In genomic region chr19:10888421-10888866, GRCh38 we compare ENCODE assay signal across 14 cellular contexts. TPM values are rescaled to one million over a fixed set of nuclear protein-coding genes. Genes with fewer than 3 reads are reported as not detected.
A peak's percentile ranks its signal among the peaks of the same experiment; 100 is the strongest.
DNase-seq lines count a peak whose midpoint lies in the region; ATAC-seq, FAIRE-seq and TF ChIP-seq lines count a peak whose summit lies in the region.
"Had no signal": no experiment of that assay in that cellular context is flagged by ENCODE, and none has a peak within 500 bp of the region (broad histone marks: within the 10 kb centered on the region; RNA-seq: fewer than 3 reads in every experiment).

No MANE protein-coding gene starts in this region.

- H3K4me2 ChIP-seq in GM12878 (ENCODE audit: control insufficient read depth, insufficient read depth) = peak overlapping the region; percentile 54
- no peak overlapping the region for H3K4me2 ChIP-seq in osteoblast (ENCODE audit: insufficient read depth, low read length)

- no peak for TF ChIP-seq RAD21 in GM12878 (IDR thresholded peaks at IDR 0.05; ENCODE audit: insufficient read depth, low read depth, low read length)

- peaks cover under 1 to 9% of the 10 kb centered on the region in 2 experiments; a peak in 3 of 4 replicates for H3K36me3 ChIP-seq in GM12878 (ENCODE audit: control insufficient read depth in 2 of 2, insufficient read depth in 2 of 2, low read length in 1 of 2)
- no peaks in the 10 kb centered on the region for H3K36me3 ChIP-seq in osteoblast (ENCODE audit: insufficient read depth, low read length)
- H3K36me3 ChIP-seq: colonic mucosa had no signal

- FAIRE-seq in GM12878 (lab: Jason Lieb, UNC) = no peak
- FAIRE-seq: HTR-8/SVneo had no signal

- no peak for TF ChIP-seq CTCF in GM12878 (IDR thresholded peaks at IDR 0.05 in 2 of 3, conservative IDR thresholded peaks at IDR 0.05 in 1 of 3; ENCODE audit: control insufficient read depth in 2 of 3, extremely low read depth in 1 of 3, insufficient read depth in 1 of 3, low read depth in 3 of 3, low read length in 3 of 3)
- TF ChIP-seq CTCF in osteoblast (IDR thresholded peaks at IDR 0.05; ENCODE audit: extremely low read depth, low read depth, low read length) = no peak

- no peak for TF ChIP-seq EP300 in GM12878 (IDR thresholded peaks at IDR 0.05; ENCODE audit: borderline replicate concordance in 1 of 2, control insufficient read depth in 1 of 2, low read depth in 2 of 2, low read length in 2 of 2)

- H3K4me3 ChIP-seq in GM12878 (no peak overlapping the region), osteoblast (ENCODE audit: insufficient read depth, low read length) (no peak overlapping the region)
- H3K4me3 ChIP-seq: colonic mucosa had no signal

- no peaks in the 10 kb centered on the region for H3K9me3 ChIP-seq in GM12878 (replicated peaks; ENCODE audit: control insufficient read depth, insufficient read depth, low read length)
- no peaks in the 10 kb centered on the region for H3K9me3 ChIP-seq in osteoblast (ENCODE audit: low read depth, low read length)
- H3K9me3 ChIP-seq: colonic mucosa had no signal

- no peak for TF ChIP-seq POLR2A in GM12878 (IDR thresholded peaks at IDR 0.05; ENCODE audit: low read depth, low read length)

- H3K79me2 ChIP-seq in GM12878 (ENCODE audit: control insufficient read depth, insufficient read depth, low read length) (peaks cover 49% of the 10 kb centered on the region), osteoblast (ENCODE audit: insufficient read depth, low read length) (peaks cover 71% of the 10 kb centered on the region)

- POLR2A ChIA-PET in GM12878 (lab: Charles Lee) = interaction anchor here (0.5 to 2.1 kb wide), 10 partner anchors 9 to 564 kb away, joined by 3 to 11 read pairs (median 6); partner anchors contain the start of gene SMARCA4

- SMC1A ChIA-PET in GM12878 (lab: Charles Lee; ENCODE audit: uncharacterized antibody, unreplicated experiment) = interaction anchor here (0.6 to 4.2 kb wide), 9 partner anchors 9 to 169 kb away, joined by 3 to 28 read pairs (median 4); no protein-coding TSS in a partner anchor

- H2AFZ ChIP-seq in GM12878 (ENCODE audit: control insufficient read depth, low read depth, low read length) (no peak overlapping the region), osteoblast (ENCODE audit: low read length) (no peak overlapping the region)

- CTCF ChIA-PET in GM12878 (lab: Yijun Ruan, JAX) = interaction anchor here (0.7 to 3.0 kb wide), 10 partner anchors 10 to 247 kb away, joined by 3 to 21 read pairs (median 5); no protein-coding TSS in a partner anchor

- in situ Hi-C loops in GM12878 (cut with MboI) = no loop called here

- intact Hi-C loops in GM12878 (cut with micrococcal nuclease; ENCODE audit: unreplicated experiment) = no loop called here

- DNase-seq in ELF-1 (ENCODE audit: low read depth, low spot score) (peak; percentile 88), NCI-H146 treated with DMSO at 0.1 percent for 48 hours (lab: John Stamatoyannopoulos, UW; ENCODE audit: unreplicated experiment) (peak; percentile 38), GM12878 (ENCODE audit: low read depth, low spot score) (no peak), osteoblast (ENCODE audit: insufficient read length, low spot score, missing footprints) (peak; percentile 29), SIG-M5 (lab: John Stamatoyannopoulos, UW) (no peak)
- DNase-seq in stimulated activated CD4-positive, alpha-beta T cell treated with anti-CD3 and anti-CD28 coated beads, Interleukin-4, amount 100 ng/mL, for 24 hours = no peak
- DNase-seq in NK-92 treated with Interleukin-12 subunit alpha and Interleukin-12 subunit beta, amount 100 ng/mL, for 24 hours (lab: John Stamatoyannopoulos, UW) = no peak
- DNase-seq: AML-193; colonic mucosa; GF-D8; naive thymus-derived CD8-positive, alpha-beta T cell; NCI-H1694 treated with DMSO at 0.1 percent for 48 hours had no signal

- peaks cover 6% of the 10 kb centered on the region; the same call in 1 of the 2 replicates for H4K20me1 ChIP-seq in GM12878 (ENCODE audit: control insufficient read depth, insufficient read depth)
- H4K20me1 ChIP-seq in osteoblast (ENCODE audit: insufficient read depth, low read length) = peaks cover 54% of the 10 kb centered on the region

- RAD21 ChIA-PET in GM12878 (lab: Charles Lee; ENCODE audit: unreplicated experiment) = interaction anchor here (0.6 to 2.9 kb wide), 12 partner anchors 11 to 389 kb away, joined by 3 to 42 read pairs (median 4); partner anchors contain the start of genes CARM1, DNM2 and LDLR

- ATAC-seq in GM12878 (peak; percentile 79), HG02588 (IDR thresholded peaks at IDR 0.05; ENCODE audit: unreplicated experiment) (no peak)
- ATAC-seq: naive thymus-derived CD8-positive, alpha-beta T cell had no signal

- H3K27ac ChIP-seq in GM12878 (ENCODE audit: control insufficient read depth, insufficient read depth) (peak overlapping the region; percentile 53), osteoblast (ENCODE audit: low read depth, low read length) (no peak overlapping the region)
- H3K27ac ChIP-seq: colonic mucosa had no signal

- no peaks in the 10 kb centered on the region for H3K27me3 ChIP-seq in GM12878 (replicated peaks in 1 of 2; ENCODE audit: control insufficient read depth in 2 of 2, insufficient read depth in 2 of 2, low read length in 1 of 2)
- H3K27me3 ChIP-seq in osteoblast (ENCODE audit: insufficient read depth, low read length) = no peaks in the 10 kb centered on the region
- H3K27me3 ChIP-seq: colonic mucosa had no signal

- no TSS peak for BruUV-seq in GM12878 (replicated peaks; lab: Mats Ljungman, UMichigan)

- H3K9ac ChIP-seq in GM12878 (ENCODE audit: control insufficient read depth, insufficient read depth, low read length) = peak overlapping the region; percentile 38; the same call in 1 of the 2 replicates

- WGBS in GM12878 (ENCODE audit: insufficient coverage, insufficient replicate concordance, low lambda C conversion rate, missing lambda C conversion rate) = 9% methylated on average over 13 of the region's 13 CpGs

- H3K4me1 ChIP-seq in GM12878 (ENCODE audit: control insufficient read depth, insufficient read depth, low read length) (peaks cover 20% of the 10 kb centered on the region), osteoblast (ENCODE audit: insufficient read depth, low read length) (no peaks in the 10 kb centered on the region)

RNA-seq across cellular contexts. Expression of gene CARM1, which starts 17.1 kb away (rescaled TPM):
- 38.1 and 42.1 TPM in 2 replicates for total RNA-seq in GM12878 (2013; cell fraction: nucleolus; rRNA removed)
- total RNA-seq in GM12878 (2014; rRNA removed) (44.0 and 56.8 TPM in 2 replicates), GM12878 (2014; rRNA removed; fragmentation: Illumina TruSeq; extraction: Trizol) (26.8 and 30.9 TPM in 2 replicates), GM12878 (2021) (115 and 116 TPM in 2 replicates), osteoblast (33.7 and 41.0 TPM in 2 replicates)
- polyA plus RNA-seq in GM12878 (2011; ENCODE audit: low read depth) = 22.4 TPM
- polyA plus RNA-seq in GM12878 (2011; rRNA removed) (17.7 and 48.6 TPM in 2 replicates), GM12878 (2014; fragmentation: Illumina TruSeq; extraction: Trizol) (33.0 and 63.5 TPM in 2 replicates), GM12878 (2014; fragmentation: Nextera tagmentation; extraction: Ambion mirVana) (under 1 TPM; 0.45 to 0.49 TPM), GM12878 (2014; rRNA removed) (95.6 and 113 TPM in 2 replicates), GM12878 (2016; fragmentation: Nextera tagmentation; extraction: Ambion mirVana) (10 to 100 TPM; 10.1 to 12.0 TPM)
- 50.4 and 74.2 TPM in 2 replicates for polyA plus RNA-seq in GM12878 (2011; cell fraction: cytosol; rRNA removed)
- polyA plus RNA-seq in GM12878 (2011; cell fraction: nucleus; rRNA removed) = 121 and 141 TPM in 2 replicates
- 55.3 and 65.7 TPM in 2 replicates for polyA plus RNA-seq in GM12878 (2012)
- polyA minus RNA-seq in GM12878 (2011; rRNA and poly(A)+ RNA removed) = 35.9 and 56.0 TPM in 2 replicates
- 29.0 and 34.2 TPM in 2 replicates for polyA minus RNA-seq in GM12878 (2011; cell fraction: cytosol; rRNA and poly(A)+ RNA removed)
- 15.0 and 29.0 TPM in 2 replicates for polyA minus RNA-seq in GM12878 (2011; cell fraction: nucleus; rRNA and poly(A)+ RNA removed)

RNA-seq across cellular contexts. Expression of gene YIPF2, which starts 40.0 kb away (rescaled TPM):
- 26.2 and 26.3 TPM in 2 replicates for total RNA-seq in GM12878 (2013; cell fraction: nucleolus; rRNA removed)
- total RNA-seq in GM12878 (2014; rRNA removed) (33.4 and 36.4 TPM in 2 replicates), GM12878 (2014; rRNA removed; fragmentation: Illumina TruSeq; extraction: Trizol) (10.6 and 14.9 TPM in 2 replicates), GM12878 (2021) (26.5 and 28.4 TPM in 2 replicates), osteoblast (114 and 126 TPM in 2 replicates)
- polyA plus RNA-seq in GM12878 (2011; ENCODE audit: low read depth) = 23.9 TPM
- polyA plus RNA-seq in GM12878 (2011; rRNA removed) (10.0 and 17.2 TPM in 2 replicates), GM12878 (2014; fragmentation: Illumina TruSeq; extraction: Trizol) (1.8 and 8.1 TPM in 2 replicates), GM12878 (2014; fragmentation: Nextera tagmentation; extraction: Ambion mirVana) (1 to 10 TPM in 1 of 2 experiments, under 1 TPM in 1; 0.92 to 3.9 TPM), GM12878 (2014; rRNA removed) (31.7 and 38.9 TPM in 2 replicates), GM12878 (2016; fragmentation: Nextera tagmentation; extraction: Ambion mirVana) (10 to 100 TPM; 18.1 to 19.6 TPM)
- polyA plus RNA-seq in GM12878 (2011; cell fraction: cytosol; rRNA removed) = 34.7 and 43.9 TPM in 2 replicates
- 45.4 and 49.0 TPM in 2 replicates for polyA plus RNA-seq in GM12878 (2011; cell fraction: nucleus; rRNA removed)
- 45.0 and 45.2 TPM in 2 replicates for polyA plus RNA-seq in GM12878 (2012)
- polyA minus RNA-seq in GM12878 (2011; rRNA and poly(A)+ RNA removed) = 13.9 and 31.1 TPM in 2 replicates
- polyA minus RNA-seq in GM12878 (2011; cell fraction: cytosol; rRNA and poly(A)+ RNA removed) = 17.4 and 18.8 TPM in 2 replicates
- polyA minus RNA-seq in GM12878 (2011; cell fraction: nucleus; rRNA and poly(A)+ RNA removed) = 9.4 and 9.9 TPM in 2 replicates

RNA-seq across cellular contexts. Expression of gene TIMM29, which starts 40.2 kb away (rescaled TPM):
- 18.1 and 19.1 TPM in 2 replicates for total RNA-seq in GM12878 (2013; cell fraction: nucleolus; rRNA removed)
- total RNA-seq in GM12878 (2014; rRNA removed) = 25.1 and 25.8 TPM in 2 replicates
- 11.0 TPM in 2 replicates for total RNA-seq in GM12878 (2014; rRNA removed; fragmentation: Illumina TruSeq; extraction: Trizol)
- total RNA-seq in GM12878 (2021) = 20.9 and 22.7 TPM in 2 replicates
- polyA plus RNA-seq in GM12878 (2011; ENCODE audit: low read depth) = 11.1 TPM
- polyA plus RNA-seq in GM12878 (2011; rRNA removed) = 9.6 and 10.2 TPM in 2 replicates
- polyA plus RNA-seq in GM12878 (2011; cell fraction: cytosol; rRNA removed) = 10.5 and 14.1 TPM in 2 replicates
- 8.1 and 11.6 TPM in 2 replicates for polyA plus RNA-seq in GM12878 (2011; cell fraction: nucleus; rRNA removed)
- polyA plus RNA-seq in GM12878 (2012) = 15.7 and 16.8 TPM in 2 replicates
- 6.2 and 8.2 TPM in 2 replicates for polyA plus RNA-seq in GM12878 (2014; fragmentation: Illumina TruSeq; extraction: Trizol)
- polyA plus RNA-seq in GM12878 (2014; fragmentation: Nextera tagmentation; extraction: Ambion mirVana) = 1 to 10 TPM; 2.4 to 6.5 TPM
- polyA plus RNA-seq in GM12878 (2014; rRNA removed) = 15.9 and 17.6 TPM in 2 replicates
- polyA plus RNA-seq in GM12878 (2016; fragmentation: Nextera tagmentation; extraction: Ambion mirVana) = 10 to 100 TPM; 27.4 to 27.9 TPM
- 4.8 and 6.3 TPM in 2 replicates for polyA minus RNA-seq in GM12878 (2011; rRNA and poly(A)+ RNA removed)
- 4.6 and 7.4 TPM in 2 replicates for polyA minus RNA-seq in GM12878 (2011; cell fraction: cytosol; rRNA and poly(A)+ RNA removed)
- polyA minus RNA-seq in GM12878 (2011; cell fraction: nucleus; rRNA and poly(A)+ RNA removed) = 3.3 and 6.9 TPM in 2 replicates
- 31.8 and 34.8 TPM in 2 replicates for total RNA-seq in osteoblast

RNA-seq across cellular contexts. Expression of gene C19orf38, which starts 40.2 kb away (rescaled TPM):
- 12.2 and 13.1 TPM in 2 replicates for total RNA-seq in GM12878 (2013; cell fraction: nucleolus; rRNA removed)
- total RNA-seq in GM12878 (2014; rRNA removed) (6.5 and 6.9 TPM in 2 replicates), GM12878 (2014; rRNA removed; fragmentation: Illumina TruSeq; extraction: Trizol) (7.5 and 7.6 TPM in 2 replicates), GM12878 (2021) (5.3 and 6.5 TPM in 2 replicates), osteoblast (under 0.01 and 0.29 TPM in 2 replicates)
- polyA plus RNA-seq in GM12878 (2011; ENCODE audit: low read depth) = 3.5 TPM
- polyA plus RNA-seq in GM12878 (2011; rRNA removed) (1.8 and 3.0 TPM in 2 replicates), GM12878 (2014; fragmentation: Illumina TruSeq; extraction: Trizol) (2.4 and 6.0 TPM in 2 replicates), GM12878 (2014; fragmentation: Nextera tagmentation; extraction: Ambion mirVana) (1 to 10 TPM; 2.6 to 4.8 TPM), GM12878 (2014; rRNA removed) (6.3 and 6.7 TPM in 2 replicates), GM12878 (2016; fragmentation: Nextera tagmentation; extraction: Ambion mirVana) (1 to 10 TPM; 4.2 to 4.8 TPM)
- polyA plus RNA-seq in GM12878 (2011; cell fraction: cytosol; rRNA removed) = 4.1 and 4.6 TPM in 2 replicates
- 2.1 and 2.7 TPM in 2 replicates for polyA plus RNA-seq in GM12878 (2011; cell fraction: nucleus; rRNA removed)
- polyA plus RNA-seq in GM12878 (2012) = 5.8 and 7.9 TPM in 2 replicates
- polyA minus RNA-seq in GM12878 (2011; rRNA and poly(A)+ RNA removed) = 1.5 and 2.5 TPM in 2 replicates
- polyA minus RNA-seq in GM12878 (2011; cell fraction: cytosol; rRNA and poly(A)+ RNA removed) = 1.2 and 1.6 TPM in 2 replicates
- 0.60 and 1.6 TPM in 2 replicates for polyA minus RNA-seq in GM12878 (2011; cell fraction: nucleus; rRNA and poly(A)+ RNA removed)

RNA-seq across cellular contexts. Expression of gene TMED1, which starts 52.4 kb away (rescaled TPM):
- 9.3 and 10.1 TPM in 2 replicates for total RNA-seq in GM12878 (2013; cell fraction: nucleolus; rRNA removed)
- total RNA-seq in GM12878 (2014; rRNA removed) = 14.9 TPM in 2 replicates
- total RNA-seq in GM12878 (2014; rRNA removed; fragmentation: Illumina TruSeq; extraction: Trizol) = 9.1 and 9.2 TPM in 2 replicates
- 15.7 and 15.8 TPM in 2 replicates for total RNA-seq in GM12878 (2021)
- 6.3 TPM for polyA plus RNA-seq in GM12878 (2011; ENCODE audit: low read depth)
- 11.2 and 15.7 TPM in 2 replicates for polyA plus RNA-seq in GM12878 (2011; rRNA removed)
- polyA plus RNA-seq in GM12878 (2011; cell fraction: cytosol; rRNA removed) = 18.3 and 28.8 TPM in 2 replicates
- 9.0 and 9.9 TPM in 2 replicates for polyA plus RNA-seq in GM12878 (2011; cell fraction: nucleus; rRNA removed)
- polyA plus RNA-seq in GM12878 (2012) = 14.9 and 17.2 TPM in 2 replicates
- 2.6 and 4.1 TPM in 2 replicates for polyA plus RNA-seq in GM12878 (2014; fragmentation: Illumina TruSeq; extraction: Trizol)
- 1 to 10 TPM in 1 of 2 experiments, under 1 TPM in 1; 0.60 to 2.8 TPM for polyA plus RNA-seq in GM12878 (2014; fragmentation: Nextera tagmentation; extraction: Ambion mirVana)
- polyA plus RNA-seq in GM12878 (2014; rRNA removed) = 9.8 and 12.2 TPM in 2 replicates
- polyA plus RNA-seq in GM12878 (2016; fragmentation: Nextera tagmentation; extraction: Ambion mirVana) = 10 to 100 TPM; 22.9 to 23.1 TPM
- 11.2 and 11.6 TPM in 2 replicates for polyA minus RNA-seq in GM12878 (2011; rRNA and poly(A)+ RNA removed)
- polyA minus RNA-seq in GM12878 (2011; cell fraction: cytosol; rRNA and poly(A)+ RNA removed) = 5.0 and 8.6 TPM in 2 replicates
- polyA minus RNA-seq in GM12878 (2011; cell fraction: nucleus; rRNA and poly(A)+ RNA removed) = 2.4 and 2.7 TPM in 2 replicates
- total RNA-seq in osteoblast = 39.2 and 43.1 TPM in 2 replicates

Comparison
In these comparisons a context has a peak if more than half of its experiments do, and no peak if none do; other contexts are left out.
1. DNase-seq: peak in ELF-1 (single experiment), NCI-H146 treated with DMSO at 0.1 percent for 48 hours (single experiment) and osteoblast (single experiment); none in GM12878 (single experiment), stimulated activated CD4-positive, alpha-beta T cell treated with anti-CD3 and anti-CD28 coated beads, Interleukin-4, amount 100 ng/mL, for 24 hours (single experiment), SIG-M5 (single experiment) and NK-92 treated with Interleukin-12 subunit alpha and Interleukin-12 subunit beta, amount 100 ng/mL, for 24 hours (single experiment).